19 cellular contexts compared by ENCODE assay signal in the genomic region with DNA sequence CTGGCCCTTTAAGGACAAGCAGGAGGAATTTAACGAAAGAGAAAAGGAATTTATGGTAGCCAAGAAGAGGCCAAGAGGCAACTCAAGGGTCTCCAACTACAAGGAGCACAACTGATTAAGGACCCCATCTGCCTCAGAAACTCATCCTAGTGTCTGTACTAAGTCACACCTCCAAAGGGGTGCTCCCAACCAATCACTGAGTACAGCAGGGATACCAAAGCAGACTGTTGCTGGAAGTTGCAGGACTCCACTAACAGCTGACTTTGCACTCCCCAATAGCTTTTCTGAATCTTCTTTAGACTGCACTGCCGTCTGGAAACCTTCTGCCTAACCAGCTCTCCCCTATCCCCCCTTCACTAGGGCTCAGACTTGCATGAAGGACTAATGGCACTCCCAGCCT. TPM values are rescaled to one million over a fixed set of nuclear protein-coding genes. Genes with fewer than 3 reads are reported as not detected.
DNase-seq lines count a peak whose midpoint lies in the region; ATAC-seq, FAIRE-seq and TF ChIP-seq lines count a peak whose summit lies in the region.
"Had no signal": no experiment of that assay in that cellular context is flagged by ENCODE, and none has a peak within 500 bp of the region (broad histone marks: within the 10 kb centered on the region; RNA-seq: fewer than 3 reads in every experiment).

No MANE protein-coding gene starts in this region.

- H2AFZ ChIP-seq in GM23248 = peak overlapping the region; percentile 44
- peak overlapping the region; percentile 10 for H2AFZ ChIP-seq in astrocyte (ENCODE audit: low read depth, low read length)
- no peak overlapping the region for H2AFZ ChIP-seq in mesenchymal stem cell (ENCODE audit: low read depth, low read length)

- no peak overlapping the region for H3K4me2 ChIP-seq in GM23248 (ENCODE audit: unreplicated experiment)
- H3K4me2 ChIP-seq in astrocyte (ENCODE audit: low read length) = peak overlapping the region; percentile 79
- H3K4me2 ChIP-seq in mesenchymal stem cell (ENCODE audit: low read length, poor library complexity, severe bottlenecking) = no peak overlapping the region

- H3K27ac ChIP-seq in A673 (ENCODE audit: low read depth, low read length, poor library complexity, severe bottlenecking) = peak overlapping the region; percentile 87
- H3K27ac ChIP-seq in GM23248 = peak overlapping the region; percentile 95
- H3K27ac ChIP-seq in astrocyte (ENCODE audit: low read depth, low read length) = peak overlapping the region; percentile 81
- H3K27ac ChIP-seq in mesenchymal stem cell (ENCODE audit: low read length, poor library complexity, severe bottlenecking) = no peak overlapping the region
- H3K27ac ChIP-seq: suprapubic skin, uterus had no signal

- H3K4ac ChIP-seq in mesenchymal stem cell (ENCODE audit: low read depth in 1 of 2, low read length in 2 of 2) = peak overlapping the region in 1 of 2 experiments; percentile 41

- POLR2A ChIA-PET in A673 (lab: Charles Lee; ENCODE audit: low non-redundant PET) = interaction anchor here (0.5 kb wide), 1 partner anchor 971 kb away, joined by 15 read pairs; no protein-coding TSS in a partner anchor

- H3K27me3 ChIP-seq in A673 (replicated peaks; ENCODE audit: insufficient read depth, low read depth, low read length, poor library complexity) = no peaks in the 10 kb centered on the region
- no peaks in the 10 kb centered on the region for H3K27me3 ChIP-seq in GM23248 (replicated peaks; ENCODE audit: insufficient read depth)
- H3K27me3 ChIP-seq in astrocyte (ENCODE audit: insufficient read depth, low read length) = no peaks in the 10 kb centered on the region
- H3K27me3 ChIP-seq in mesenchymal stem cell (ENCODE audit: control insufficient read depth in 1 of 2, insufficient read depth in 1 of 2, low read length in 2 of 2) = no peaks in the 10 kb centered on the region
- H3K27me3 ChIP-seq: suprapubic skin, uterus had no signal

- no peak for ATAC-seq in HG03469 (IDR thresholded peaks at IDR 0.05; ENCODE audit: unreplicated experiment)
- ATAC-seq: Right ventricle myocardium inferior had no signal

- no peaks in the 10 kb centered on the region for H3K36me3 Mint-ChIP-seq in astrocyte (ENCODE audit: low read depth, unreplicated experiment)

- whole genome bisulfite sequencing in GM23248 (ENCODE audit: low coverage in 1 of 2, low lambda C conversion rate in 2 of 2, missing lambda C conversion rate in 2 of 2), 2 experiments = 71 to 83% methylated on average over 2 of the region's 2 CpGs
- WGBS in mesenchymal stem cell = 17% methylated on average over 1 of the region's 2 CpGs

- no peak overlapping the region for H3K27ac Mint-ChIP-seq in astrocyte (ENCODE audit: unreplicated experiment)
- H3K27ac Mint-ChIP-seq: CD8-positive, alpha-beta memory T cell had no signal

- CTCF ChIA-PET in A673 (lab: Charles Lee) = no interaction called here

- H3K9me2 ChIP-seq in GM23248 (ENCODE audit: insufficient read depth) = no peaks in the 10 kb centered on the region

- no peak overlapping the region for H2BK5ac ChIP-seq in mesenchymal stem cell (ENCODE audit: low read depth, low read length, poor library complexity, severe bottlenecking)

- H3K4me1 ChIP-seq in A673 (ENCODE audit: insufficient read depth, low read length, poor library complexity, severe bottlenecking) (peaks cover 57% of the 10 kb centered on the region), GM23248 (ENCODE audit: insufficient read depth) (peaks cover 35% of the 10 kb centered on the region), astrocyte (ENCODE audit: insufficient read depth, low read length) (peaks cover 20% of the 10 kb centered on the region), mesenchymal stem cell (ENCODE audit: control insufficient read depth, insufficient read depth, low read depth, low read length) (peaks cover 2% of the 10 kb centered on the region)
- H3K4me1 ChIP-seq: suprapubic skin, uterus had no signal

- H3K79me2 ChIP-seq in GM23248 (ENCODE audit: insufficient read depth) = peaks cover 58% of the 10 kb centered on the region
- H3K79me2 ChIP-seq in astrocyte (ENCODE audit: insufficient read depth, low read length) = peaks cover 67% of the 10 kb centered on the region

- no peak overlapping the region for H4K91ac ChIP-seq in mesenchymal stem cell (ENCODE audit: low read length)

- no peaks in the 10 kb centered on the region for H3K9me3 Mint-ChIP-seq in astrocyte (ENCODE audit: unreplicated experiment)
- H3K9me3 Mint-ChIP-seq: CD8-positive, alpha-beta memory T cell had no signal

- intact Hi-C loops in A673 (cut with micrococcal nuclease; ENCODE audit: unreplicated experiment) = no loop called here

- no peak overlapping the region for H2BK12ac ChIP-seq in mesenchymal stem cell (ENCODE audit: low read length in 2 of 2)

- peak overlapping the region; percentile 87 for H4K8ac ChIP-seq in mesenchymal stem cell (ENCODE audit: low read length)

- FAIRE-seq in astrocyte (lab: Jason Lieb, UNC) = peak; percentile 80
- FAIRE-seq: frontal cortex had no signal

- H3K4me1 Mint-ChIP-seq in astrocyte (ENCODE audit: low read depth, unreplicated experiment) = peaks cover 3% of the 10 kb centered on the region

- H3K27me3 Mint-ChIP-seq in astrocyte (ENCODE audit: low read depth, unreplicated experiment) = no peaks in the 10 kb centered on the region

- no peak overlapping the region for H2AK5ac ChIP-seq in mesenchymal stem cell (ENCODE audit: low read length, severe bottlenecking)

- H3K9ac ChIP-seq in GM23248 = peak overlapping the region; percentile 68; the same call in 1 of the 2 replicates
- peak overlapping the region; percentile 48 for H3K9ac ChIP-seq in astrocyte (ENCODE audit: low read length)
- H3K9ac ChIP-seq in mesenchymal stem cell (ENCODE audit: low read length) = peak overlapping the region; percentile 68

- H3K36me3 ChIP-seq in A673 (ENCODE audit: insufficient read depth, low read length, poor library complexity, severe bottlenecking) (no peaks in the 10 kb centered on the region), GM23248 (ENCODE audit: low read depth) (no peaks in the 10 kb centered on the region), astrocyte (ENCODE audit: insufficient read depth, low read length) (no peaks in the 10 kb centered on the region), mesenchymal stem cell (ENCODE audit: control insufficient read depth in 1 of 2, insufficient read depth in 2 of 2, low read depth in 1 of 2, low read length in 2 of 2) (no peaks in the 10 kb centered on the region)
- H3K36me3 ChIP-seq: suprapubic skin, uterus had no signal

- H3K9me3 ChIP-seq in A673 (ENCODE audit: low read depth, low read length, poor library complexity, severe bottlenecking) (no peaks in the 10 kb centered on the region), GM23248 (ENCODE audit: low read depth) (no peaks in the 10 kb centered on the region), astrocyte (ENCODE audit: insufficient read depth, low read depth, low read length) (no peaks in the 10 kb centered on the region), mesenchymal stem cell (ENCODE audit: control insufficient read depth, low read length) (no peaks in the 10 kb centered on the region)
- H3K9me3 ChIP-seq: suprapubic skin, uterus had no signal

- H3K4me3 ChIP-seq in A673 (ENCODE audit: low read depth, low read length, poor library complexity, severe bottlenecking) = no peak overlapping the region
- no peak overlapping the region for H3K4me3 ChIP-seq in GM23248
- peak overlapping the region; percentile 29 for H3K4me3 ChIP-seq in astrocyte (ENCODE audit: insufficient read depth, low read depth, low read length)
- peak overlapping the region in 1 of 2 experiments; percentile 45 for H3K4me3 ChIP-seq in mesenchymal stem cell (ENCODE audit: insufficient read depth in 1 of 2, low read depth in 1 of 2, low read length in 2 of 2)
- H3K4me3 ChIP-seq: suprapubic skin, uterus had no signal

- peak overlapping the region; percentile 9 to 57 for H3K18ac ChIP-seq in mesenchymal stem cell (ENCODE audit: low read depth in 1 of 2, low read length in 2 of 2)

- no peak for TF ChIP-seq CTCF in A673 (conservative IDR thresholded peaks at IDR 0.05; ENCODE audit: low read depth, low read length)
- TF ChIP-seq CTCF in astrocyte (IDR thresholded peaks at IDR 0.05; ENCODE audit: insufficient read depth, low read depth, low read length) = no peak
- no peak for TF ChIP-seq CTCF in GM13976 (IDR thresholded peaks at IDR 0.05; ENCODE audit: borderline replicate concordance, control extremely low read depth, extremely low read depth, insufficient read depth, missing control alignments)

- peaks cover 9% of the 10 kb centered on the region for H3K79me1 ChIP-seq in mesenchymal stem cell (replicated peaks; ENCODE audit: low read length, poor library complexity, severe bottlenecking)

- no peak overlapping the region for H3K23ac ChIP-seq in mesenchymal stem cell (ENCODE audit: low read length in 2 of 2)

- no peak overlapping the region for H3K14ac ChIP-seq in mesenchymal stem cell (ENCODE audit: low read length in 2 of 2)

- H4K20me1 ChIP-seq in GM23248 (ENCODE audit: insufficient read depth) (no peaks in the 10 kb centered on the region), astrocyte (ENCODE audit: insufficient read depth, low read length) (no peaks in the 10 kb centered on the region)

- no peak overlapping the region for H2BK120ac ChIP-seq in mesenchymal stem cell (ENCODE audit: low read depth, low read length)

- DNase-seq in A673 (ENCODE audit: low spot score) = peak; percentile 65
- peak; percentile 7 for DNase-seq in GM23248
- no peak for DNase-seq in astrocyte (ENCODE audit: low read depth)
- DNase-seq in mesenchymal stem cell = peak; percentile 42
- no peak for DNase-seq in T1000 (lab: John Stamatoyannopoulos, UW)
- DNase-seq in T-helper 9 cell = no peak
- DNase-seq in GM13976 (ENCODE audit: low spot score) = no peak
- DNase-seq: activated CD8-positive, alpha-beta memory T cell treated with anti-CD3 and anti-CD28 coated beads, Interleukin-2, amount 50 U/mL, for 48 hours; CD8-positive, alpha-beta memory T cell; cortex of kidney; DMS79; NCI-H69; stimulated activated CD4-positive, alpha-beta T cell treated with anti-CD3 and anti-CD28 coated beads, Interleukin-12 subunit alpha, Interleukin-12 subunit beta, amount 100 ng/mL, for 4 hours; T-helper 1 cell; uterus had no signal

- BruUV-seq in A673 (replicated peaks; lab: Mats Ljungman, UMichigan) = no TSS peak

- H3F3A ChIP-seq in GM23248 (ENCODE audit: insufficient read depth) = peaks cover 19% of the 10 kb centered on the region

- H3K4me3 Mint-ChIP-seq in astrocyte (ENCODE audit: unreplicated experiment) = no peak overlapping the region
- H3K4me3 Mint-ChIP-seq: CD8-positive, alpha-beta memory T cell had no signal

- in situ Hi-C loops in GM23248 (cut with MboI) (no loop called here), GM13976 (cut with MboI; ENCODE audit: low sequenced_read_pairs, unreplicated experiment) (no loop called here)

- no peak overlapping the region for H2BK15ac ChIP-seq in mesenchymal stem cell (ENCODE audit: low read depth, poor library complexity, severe bottlenecking)

RNA-seq across cellular contexts. Expression of gene ATP11C, which starts 50.6 kb away (rescaled TPM):
- total RNA-seq in A673 (2021) (88.5 and 93.1 TPM in 2 replicates), astrocyte (20.1 and 24.6 TPM in 2 replicates)
- 26.2 and 29.7 TPM in 2 replicates for total RNA-seq in GM23248 (2014; rRNA removed; shearing (Covaris generic))
- polyA plus RNA-seq in GM23248 (2016; fragmentation: Nextera tagmentation; extraction: Ambion mirVana) = 8.5 and 9.1 TPM in 2 replicates
- 18.8 TPM for polyA plus RNA-seq in mesenchymal stem cell (2013, experiment 1 of 2)
- polyA plus RNA-seq in mesenchymal stem cell (2013, experiment 2 of 2) = 20.2 TPM

Comparison
In these comparisons a context has a peak if more than half of its experiments do, and no peak if none do; other contexts are left out.
1. DNase-seq: peak in A673 (single experiment), GM23248 (single experiment) and mesenchymal stem cell (single experiment); none in astrocyte (single experiment), T1000 (single experiment), T-helper 9 cell (single experiment) and GM13976 (single experiment).
2. Peak in every context shown above with its lines, with median percentiles within 50 percentile points of each other: H3K9ac ChIP-seq.